ENCODE assay signal across 8 cellular contexts in the genomic region with DNA sequence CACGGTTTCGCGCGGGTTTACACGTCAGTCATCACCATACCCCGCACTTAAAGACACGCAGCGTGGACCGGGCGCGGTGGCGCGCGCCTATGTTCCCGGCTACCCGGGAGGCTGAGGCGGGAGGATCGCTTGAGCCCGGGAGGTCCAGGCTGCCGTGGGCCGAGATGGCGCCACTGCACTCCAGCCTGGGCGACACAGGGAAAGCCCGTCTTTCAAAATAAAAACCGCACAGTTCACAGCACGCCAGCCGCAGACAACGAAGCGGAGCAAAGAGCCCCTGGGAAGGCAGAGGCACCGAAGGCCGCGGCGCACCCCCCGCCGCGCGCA. TPM values are rescaled to one million over a fixed set of nuclear protein-coding genes. Genes with fewer than 3 reads are reported as not detected.
DNase-seq lines count a peak whose midpoint lies in the region; ATAC-seq and TF ChIP-seq lines count a peak whose summit lies in the region.

No MANE protein-coding gene starts in this region.

- CTCF ChIA-PET in activated B cell treated with CpG ODN at 0.5 μM for 24 hours (lab: Charles Lee), result interaction anchor here (1.0 to 1.2 kb wide), 2 partner anchors 16 to 192 kb away, joined by 3 to 12 read pairs; a partner anchor contains a TSS

- peak overlapping the region; percentile 56 to 99 (median 89) for H3K4me3 ChIP-seq in heart right ventricle
- peak overlapping the region; percentile 53 to 98 (median 92) for H3K4me3 ChIP-seq in skin epidermis

- no peaks in the 10 kb centered on the region for H3K27me3 Mint-ChIP-seq in activated B cell treated with CpG ODN at 0.5 μM for 24 hours

- no peaks in the 10 kb centered on the region for H3K9me3 Mint-ChIP-seq in activated B cell treated with CpG ODN at 0.5 μM for 24 hours

- ATAC-seq in GM18502 (IDR thresholded peaks at IDR 0.05; ENCODE audit: poor library complexity, unreplicated experiment) (peak; percentile 19), HG02885 (IDR thresholded peaks at IDR 0.05; ENCODE audit: poor library complexity, unreplicated experiment) (peak; percentile 11), activated B cell treated with CpG ODN at 0.5 μM for 24 hours (ENCODE audit: low read depth) (no peak), heart right ventricle (peak in 2 of 8 donors; percentile 1 to 5)

- peak overlapping the region; percentile 24 for H3K27ac Mint-ChIP-seq in activated B cell treated with CpG ODN at 0.5 μM for 24 hours

- peaks cover 0 to 62% (median 13%) of the 10 kb centered on the region in 9 donors for H3K36me3 ChIP-seq in heart right ventricle

- DNase-seq in activated B cell treated with CpG ODN at 0.5 μM for 24 hours (no peak), heart right ventricle (no peak), HPDE6-E6E7 (ENCODE audit: extremely low spot score) (no peak), inferior parietal cortex (ENCODE audit: extremely low spot score) (no peak), H4 (ENCODE audit: low spot score) (no peak)

- peaks cover 10 to 36% (median 28%) of the 10 kb centered on the region in 9 donors for H3K4me1 ChIP-seq in heart right ventricle

- H3K4me1 Mint-ChIP-seq in activated B cell treated with CpG ODN at 0.5 μM for 24 hours, result peaks cover 28% of the 10 kb centered on the region

- intact Hi-C loops in activated B cell treated with CpG ODN at 0.5 μM for 24 hours (cut with micrococcal nuclease), result loop anchor here (1.0 to 5.0 kb wide), 6 partner anchors 16 to 329 kb away; a partner anchor contains a TSS
- intact Hi-C loops in heart right ventricle (cut with DNase I), result loop anchor here in 3 of 10 donors (2.0 to 10.0 kb wide), 3 partner anchors 15 to 49 kb away; a partner anchor contains a TSS

- POLR2A ChIA-PET in activated B cell treated with CpG ODN at 0.5 μM for 24 hours (lab: Charles Lee), result interaction anchor here (0.5 to 3.5 kb wide), 14 partner anchors 14 to 370 kb away, joined by 3 to 117 read pairs (median 4); a partner anchor contains a TSS

- WGBS in heart right ventricle, 2 donors, result 0 to 1% methylated on average over 32 to 37 of the region's 37 CpGs

- H3K36me3 Mint-ChIP-seq in activated B cell treated with CpG ODN at 0.5 μM for 24 hours (ENCODE audit: low read depth), result peaks cover 32% of the 10 kb centered on the region

- H3K27ac ChIP-seq in heart right ventricle (peak overlapping the region in 9 of 10 donors; percentile 64 to 98 (median 93)), skin epidermis (peak overlapping the region in 20 of 21 experiments; percentile 78 to 98 (median 96))

- H3K4me3 Mint-ChIP-seq in activated B cell treated with CpG ODN at 0.5 μM for 24 hours, result peak overlapping the region; percentile 80

- TF ChIP-seq CTCF in activated B cell treated with CpG ODN at 0.5 μM for 24 hours (IDR thresholded peaks at IDR 0.05) (no peak), heart right ventricle (IDR thresholded peaks at IDR 0.05) (no peak)

- H3K27me3 ChIP-seq in heart right ventricle, result no peaks in the 10 kb centered on the region

- no peaks in the 10 kb centered on the region for H3K9me3 ChIP-seq in heart right ventricle

RNA-seq across cellular contexts. Expression of a gene that starts 0.3 kb away (rescaled TPM):
- total RNA-seq in activated B cell treated with CpG ODN at 0.5 μM for 24 hours (29.2 and 34.7 TPM in 2 replicates), heart right ventricle (10 to 100 TPM in 3 of 10 donors, 1 to 10 TPM in 7; 6.4 to 12.4 (median 9.3) TPM)
- 10 to 100 TPM in 1 of 2 donors, 1 to 10 TPM in 1; 9.2 to 18.5 TPM for polyA plus RNA-seq in heart right ventricle
- total RNA-seq in H4 (2014; rRNA removed; shearing (Covaris generic)), result 87.5 and 96.1 TPM in 2 replicates

RNA-seq across cellular contexts. Expression of a gene that starts 15.6 kb away (rescaled TPM):
- total RNA-seq in activated B cell treated with CpG ODN at 0.5 μM for 24 hours (49.3 and 61.1 TPM in 2 replicates), heart right ventricle (10 to 100 TPM; 10.4 to 24.6 (median 17.4) TPM)
- 10 to 100 TPM; 19.0 to 49.9 TPM for polyA plus RNA-seq in heart right ventricle
- total RNA-seq in H4 (2014; rRNA removed; shearing (Covaris generic)), result 9.1 and 21.8 TPM in 2 replicates

RNA-seq across cellular contexts. Expression of a gene that starts 48.1 kb away (rescaled TPM):
- total RNA-seq in activated B cell treated with CpG ODN at 0.5 μM for 24 hours (37.7 and 55.4 TPM in 2 replicates), heart right ventricle (10 to 100 TPM; 15.1 to 22.8 (median 19.1) TPM)
- polyA plus RNA-seq in heart right ventricle, result 10 to 100 TPM in 1 of 2 donors, 1 to 10 TPM in 1; 7.6 to 24.7 TPM
- total RNA-seq in H4 (2014; rRNA removed; shearing (Covaris generic)), result 7.2 and 10.4 TPM in 2 replicates

RNA-seq across cellular contexts. Expression of a gene that starts 48.8 kb away (rescaled TPM):
- total RNA-seq in activated B cell treated with CpG ODN at 0.5 μM for 24 hours (92.6 and 101 TPM in 2 replicates), heart right ventricle (10 to 100 TPM; 34.7 to 52.1 (median 41.2) TPM)
- 10 to 100 TPM; 51.1 to 55.7 TPM for polyA plus RNA-seq in heart right ventricle
- 65.7 and 72.8 TPM in 2 replicates for total RNA-seq in H4 (2014; rRNA removed; shearing (Covaris generic))

RNA-seq across cellular contexts. Expression of a gene that starts 49.3 kb away (rescaled TPM):
- 23.7 and 26.7 TPM in 2 replicates for total RNA-seq in activated B cell treated with CpG ODN at 0.5 μM for 24 hours
- 100 to 1,000 TPM in 1 of 10 donors, 10 to 100 TPM in 9; 68.7 to 101 (median 75.4) TPM for total RNA-seq in heart right ventricle
- 10 to 100 TPM; 80.7 to 92.5 TPM for polyA plus RNA-seq in heart right ventricle
- total RNA-seq in H4 (2014; rRNA removed; shearing (Covaris generic)), result 30.1 and 39.9 TPM in 2 replicates
